In the genomic region with DNA sequence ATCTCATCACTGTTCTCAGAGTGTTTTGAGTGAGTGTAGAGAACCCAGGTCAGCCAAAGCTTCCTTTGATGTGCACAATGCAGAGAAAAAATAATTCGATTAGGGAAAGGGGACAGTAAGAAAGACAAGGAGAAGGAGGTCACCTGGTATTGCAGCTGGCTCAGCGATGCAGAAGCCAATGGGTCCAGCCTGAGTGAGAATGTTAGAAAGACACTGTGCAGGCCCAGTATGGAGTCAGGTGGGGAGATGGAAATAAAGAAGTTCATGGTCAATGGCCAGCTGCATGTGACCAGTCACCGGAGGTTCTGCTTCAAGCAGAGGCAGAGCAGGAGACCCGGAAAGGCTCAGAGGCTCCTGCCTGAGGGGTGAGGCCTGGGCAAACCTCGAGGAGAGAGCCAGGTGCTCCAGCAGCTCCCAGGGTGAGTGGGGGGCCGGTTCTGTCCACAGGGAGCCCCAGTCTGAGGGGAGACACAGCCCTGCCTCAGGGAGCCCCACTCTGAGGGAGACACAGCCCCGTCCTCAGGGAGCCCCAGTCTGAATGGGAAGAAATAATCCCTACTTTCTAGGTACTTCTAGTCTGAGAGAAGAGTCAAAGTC, we compare ENCODE assay signal across 24 cellular contexts. TPM values are rescaled to one million over a fixed set of nuclear protein-coding genes. Genes with fewer than 3 reads are reported as not detected.
"Had no signal": no experiment of that assay in that cellular context is flagged by ENCODE, and none has a peak within 500 bp of the region (broad histone marks: within the 10 kb centered on the region; RNA-seq: fewer than 3 reads in every experiment).

No MANE protein-coding gene starts in this region.

- DNase-seq: activated CD4-positive, alpha-beta memory T cell treated with anti-CD3 and anti-CD28 coated beads, Interleukin-2, amount 10 ng/mL, durations not matched to agents 7 days and 5 days; activated CD4-positive, alpha-beta T cell treated with anti-CD3 and anti-CD28 coated beads, Interleukin-2, amount 50 U/mL, for 1 hour; activated CD4-positive, CD25-positive, alpha-beta regulatory T cell; activated naive CD4-positive, alpha-beta T cell treated with anti-CD3 and anti-CD28 coated beads, Interleukin-2, amount 50 U/mL, for 16 hours; activated naive CD8-positive, alpha-beta T cell treated with anti-CD3 and anti-CD28 coated beads, Interleukin-2, amount 10 ng/mL, durations not matched to agents 7 days and 5 days; activated T-cell treated with anti-CD3 and anti-CD28 coated beads for 4 hours; activated T-cell treated with anti-CD3 and anti-CD28 coated beads, Interleukin-2, amount 50 U/mL, for 48 hours; anterior cingulate cortex; MG63; NCI-H1105; NCI-H1436; NCI-H1694 treated with DMSO at 0.1 percent for 48 hours; NCI-H2029 treated with DMSO at 0.1 percent for 48 hours; NCI-H510A treated with DMSO at 0.1 percent for 48 hours; SHP77 treated with DMSO at 0.1 percent for 48 hours; T-helper 1 cell had no signal

- H3K9me3 ChIP-seq: adrenal gland, MG63, Peyer's patch had no signal

- H3K27ac Mint-ChIP-seq: activated CD4-positive, alpha-beta memory T cell treated with anti-CD3 and anti-CD28 coated beads, Interleukin-2, amount 10 ng/mL, durations not matched to agents 7 days and 5 days; activated naive CD8-positive, alpha-beta T cell treated with anti-CD3 and anti-CD28 coated beads, Interleukin-2, amount 10 ng/mL, durations not matched to agents 7 days and 5 days; activated T-helper 2 cell treated with anti-CD3 and anti-CD28 coated beads, Interferon-gamma antibody, Interleukin-2, Interleukin-4, amounts not matched to agents 10 μg/mL and 5 μg/mL and 100 μg/mL, durations not matched to agents 14 hours and 24 hours and 36 hours had no signal

- H3K36me3 ChIP-seq: adrenal gland, MG63, Peyer's patch had no signal

- H3K4me3 ChIP-seq: adrenal gland, MG63, Peyer's patch had no signal

- H3K27ac ChIP-seq: adrenal gland, KMS-11, Peyer's patch, VCaP had no signal

- H3K4me2 ChIP-seq: KMS-11 had no signal

- H3K27me3 ChIP-seq: adrenal gland, MG63, Peyer's patch had no signal

- H3K4me3 Mint-ChIP-seq: activated CD4-positive, alpha-beta memory T cell treated with anti-CD3 and anti-CD28 coated beads, Interleukin-2, amount 10 ng/mL, durations not matched to agents 7 days and 5 days; activated naive CD8-positive, alpha-beta T cell treated with anti-CD3 and anti-CD28 coated beads, Interleukin-2, amount 10 ng/mL, durations not matched to agents 7 days and 5 days had no signal

- H3K9me3 Mint-ChIP-seq: activated CD4-positive, alpha-beta memory T cell treated with anti-CD3 and anti-CD28 coated beads, Interleukin-2, amount 10 ng/mL, durations not matched to agents 7 days and 5 days; activated naive CD8-positive, alpha-beta T cell treated with anti-CD3 and anti-CD28 coated beads, Interleukin-2, amount 10 ng/mL, durations not matched to agents 7 days and 5 days; activated T-helper 2 cell treated with anti-CD3 and anti-CD28 coated beads, Interferon-gamma antibody, Interleukin-2, Interleukin-4, amounts not matched to agents 10 μg/mL and 5 μg/mL and 100 μg/mL, durations not matched to agents 14 hours and 24 hours and 36 hours had no signal

- H3K4me1 ChIP-seq: Peyer's patch had no signal

- H3K36me3 Mint-ChIP-seq: activated naive CD8-positive, alpha-beta T cell treated with anti-CD3 and anti-CD28 coated beads, Interleukin-2, amount 10 ng/mL, durations not matched to agents 7 days and 5 days had no signal

- H3K27me3 Mint-ChIP-seq: activated CD4-positive, alpha-beta memory T cell treated with anti-CD3 and anti-CD28 coated beads, Interleukin-2, amount 10 ng/mL, durations not matched to agents 7 days and 5 days had no signal

- H3K9ac ChIP-seq: KMS-11 had no signal

- H3K4me1 Mint-ChIP-seq: activated CD4-positive, alpha-beta memory T cell treated with anti-CD3 and anti-CD28 coated beads, Interleukin-2, amount 10 ng/mL, durations not matched to agents 7 days and 5 days; activated naive CD8-positive, alpha-beta T cell treated with anti-CD3 and anti-CD28 coated beads, Interleukin-2, amount 10 ng/mL, durations not matched to agents 7 days and 5 days had no signal

RNA-seq across cellular contexts. Expression of gene LRFN2, which starts 51.3 kb away (rescaled TPM):
- total RNA-seq: activated CD8-positive, alpha-beta memory T cell treated with anti-CD3 and anti-CD28 coated beads for 36 hours; activated naive CD8-positive, alpha-beta T cell treated with anti-CD3 and anti-CD28 coated beads, Interleukin-2, amount 10 ng/mL, durations not matched to agents 7 days and 5 days; activated T-helper 2 cell treated with anti-CD3 and anti-CD28 coated beads, Interferon-gamma antibody, Interleukin-2, Interleukin-4, amounts not matched to agents 10 μg/mL and 5 μg/mL and 100 μg/mL, durations not matched to agents 14 hours and 24 hours and 36 hours; cardiac septum; SK-MEL-5 had no signal
